Comparison of ENCODE assay signal across 8 cellular contexts in the genomic region with DNA sequence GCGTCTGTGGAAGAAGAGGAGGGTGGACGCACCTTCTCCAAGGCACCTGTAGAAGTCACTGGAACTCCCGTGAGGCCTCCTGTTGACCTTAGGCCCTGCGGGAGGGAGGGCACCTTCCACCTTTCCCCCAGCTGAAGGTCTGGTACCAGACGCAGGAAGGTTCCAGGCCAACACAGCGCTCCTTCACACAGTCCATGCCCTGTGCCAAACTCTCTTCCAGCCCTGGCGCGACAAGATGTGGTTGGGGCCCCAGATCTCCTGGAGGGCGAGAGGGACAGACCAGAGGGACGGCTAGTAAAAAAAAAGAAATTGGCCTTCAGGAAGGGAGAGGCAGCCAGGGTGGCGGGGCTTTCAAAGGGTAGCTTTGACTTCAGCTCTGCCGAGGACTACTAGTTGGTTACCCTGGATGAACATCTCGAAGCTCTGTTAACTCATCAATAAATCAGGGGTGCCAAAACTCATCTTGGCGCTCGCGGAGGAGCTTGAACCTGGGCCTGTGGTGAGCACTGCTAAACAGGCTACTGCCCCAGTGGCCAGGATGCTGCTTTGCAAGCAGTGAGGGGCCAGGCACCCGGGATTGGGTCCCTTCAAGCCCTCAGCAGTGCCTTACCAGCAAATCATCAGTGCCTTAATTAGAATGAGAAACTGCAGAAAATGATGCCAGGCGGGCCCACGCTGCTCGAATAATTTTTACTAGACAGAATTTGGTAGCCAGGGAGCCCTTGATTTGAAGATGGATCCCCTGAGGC. TPM values are rescaled to one million over a fixed set of nuclear protein-coding genes. Genes with fewer than 3 reads are reported as not detected.
DNase-seq lines count a peak whose midpoint lies in the region; FAIRE-seq and TF ChIP-seq lines count a peak whose summit lies in the region.

No MANE protein-coding gene starts in this region.

- CTCF ChIA-PET in A673 (lab: Charles Lee): interaction anchor here (1.4 kb wide), 1 partner anchor 15 kb away, joined by 4 read pairs; the partner anchor contains the start of gene AARS2

- no peak overlapping the region for H2BK15ac ChIP-seq in mesendoderm (replicated peaks; ENCODE audit: low read depth)

- WGBS in mesendoderm (ENCODE audit: extremely low coverage, insufficient coverage, low lambda C conversion rate): no CpG with 5 or more reads among the region's 20 CpGs

- H3K4me1 ChIP-seq in A673 (ENCODE audit: insufficient read depth, low read length, poor library complexity, severe bottlenecking): no peaks in the 10 kb centered on the region
- H3K4me1 ChIP-seq in mesendoderm (ENCODE audit: control insufficient read depth, low read depth, low read length): no peaks in the 10 kb centered on the region

- H4K5ac ChIP-seq in mesendoderm (ENCODE audit: low read length): no peak overlapping the region

- peak overlapping the region; percentile 92 for H3K56ac ChIP-seq in mesendoderm (ENCODE audit: low read length)

- no peaks in the 10 kb centered on the region for H3K79me2 ChIP-seq in mesendoderm (ENCODE audit: control insufficient read depth, insufficient read depth, low read length)

- no peak overlapping the region for H4K8ac ChIP-seq in mesendoderm (ENCODE audit: low read depth, low read length)

- H2BK5ac ChIP-seq in mesendoderm (ENCODE audit: low read length): no peak overlapping the region

- no peak overlapping the region for H3K4ac ChIP-seq in mesendoderm (ENCODE audit: low read depth, low read length)

- H2BK120ac ChIP-seq in mesendoderm (ENCODE audit: low read depth, low read length): no peak overlapping the region

- H3K4me3 ChIP-seq in A673 (ENCODE audit: low read depth, low read length, poor library complexity, severe bottlenecking) (peak overlapping the region; percentile 52), mesendoderm (ENCODE audit: low read length) (no peak overlapping the region)

- peak; percentile 9 for FAIRE-seq in HTR-8/SVneo (lab: Jason Lieb, UNC)

- DNase-seq in A673 (ENCODE audit: low spot score) (no peak), HTR-8/SVneo (ENCODE audit: insufficient read length, low spot score) (no peak), caudate nucleus (lab: John Stamatoyannopoulos, UW) (no peak), mesendoderm (peak; percentile 25), dermis blood vessel endothelial cell (no peak), NCI-H1930 (lab: John Stamatoyannopoulos, UW) (no peak), NCI-H1417 treated with DMSO at 0.1 percent for 48 hours (lab: John Stamatoyannopoulos, UW) (no peak)
- DNase-seq in stimulated activated CD4-positive, alpha-beta T cell treated with anti-CD3 and anti-CD28 coated beads, Interleukin-1b, Interleukin-23, amount 100 ng/mL, for 48 hours: no peak

- intact Hi-C loops in A673 (cut with micrococcal nuclease; ENCODE audit: unreplicated experiment): no loop called here

- TF ChIP-seq CTCF in A673 (conservative IDR thresholded peaks at IDR 0.05; ENCODE audit: low read depth, low read length): no peak

- no peaks in the 10 kb centered on the region for H3K79me1 ChIP-seq in mesendoderm (ENCODE audit: low read length)

- H3K9me3 ChIP-seq in A673 (ENCODE audit: low read depth, low read length, poor library complexity, severe bottlenecking): no peaks in the 10 kb centered on the region

- peak overlapping the region; percentile 86 for H3K4me2 ChIP-seq in mesendoderm (ENCODE audit: low read length)

- peaks cover 26% of the 10 kb centered on the region for H3K36me3 ChIP-seq in A673 (ENCODE audit: insufficient read depth, low read length, poor library complexity, severe bottlenecking)
- H3K36me3 ChIP-seq in mesendoderm (ENCODE audit: control insufficient read depth, insufficient read depth, low read length): peaks cover 15% of the 10 kb centered on the region

- peaks cover 24% of the 10 kb centered on the region for H3K27me3 ChIP-seq in A673 (replicated peaks; ENCODE audit: insufficient read depth, low read depth, low read length, poor library complexity)
- H3K27me3 ChIP-seq in mesendoderm (ENCODE audit: insufficient read depth, low read length, poor library complexity): peaks cover 5% of the 10 kb centered on the region

- H3K27ac ChIP-seq in A673 (ENCODE audit: low read depth, low read length, poor library complexity, severe bottlenecking) (no peak overlapping the region), caudate nucleus (ENCODE audit: low read depth, low read length) (peak overlapping the region; percentile 30), mesendoderm (ENCODE audit: low read depth, low read length) (no peak overlapping the region)

- BruUV-seq in A673 (replicated peaks; lab: Mats Ljungman, UMichigan): no TSS peak

- no peak overlapping the region for H3K18ac ChIP-seq in mesendoderm (ENCODE audit: low read length)

- H3K23ac ChIP-seq in mesendoderm (ENCODE audit: low read length): no peak overlapping the region

- peak overlapping the region; percentile 71 for H3K9ac ChIP-seq in mesendoderm (ENCODE audit: low read length)

- no peak overlapping the region for H2AK5ac ChIP-seq in mesendoderm (ENCODE audit: low read length)

- POLR2A ChIA-PET in A673 (lab: Charles Lee; ENCODE audit: low non-redundant PET): no interaction called here

RNA-seq across cellular contexts. Expression of gene AARS2, which starts 14.9 kb away (rescaled TPM):
- 25.0 and 26.8 TPM in 2 replicates for total RNA-seq in A673 (2021)
- 6.0 TPM for polyA plus RNA-seq in mesendoderm (2013, experiment 1 of 2)
- polyA plus RNA-seq in mesendoderm (2013, experiment 2 of 2): 6.1 TPM
- 17.5 and 23.6 TPM in 2 replicates for total RNA-seq in dermis blood vessel endothelial cell

RNA-seq across cellular contexts. Expression of gene TMEM151B, which starts 28.0 kb away (rescaled TPM):
- total RNA-seq in A673 (2021): 8.7 and 9.9 TPM in 2 replicates
- polyA plus RNA-seq in mesendoderm (2013, experiment 1 of 2): 1.6 TPM
- polyA plus RNA-seq in mesendoderm (2013, experiment 2 of 2): 1.6 TPM
- total RNA-seq in dermis blood vessel endothelial cell: not detected in 2 replicates

RNA-seq across cellular contexts. Expression of gene NFKBIE, which starts 32.9 kb away (rescaled TPM):
- total RNA-seq in A673 (2021): 5.2 and 10.5 TPM in 2 replicates
- 4.8 TPM for polyA plus RNA-seq in mesendoderm (2013, experiment 1 of 2)
- polyA plus RNA-seq in mesendoderm (2013, experiment 2 of 2): 5.4 TPM
- 13.4 and 41.7 TPM in 2 replicates for total RNA-seq in dermis blood vessel endothelial cell

RNA-seq across cellular contexts. Expression of gene SLC35B2, which starts 40.9 kb away (rescaled TPM):
- total RNA-seq in A673 (2021) (45.8 and 52.0 TPM in 2 replicates), dermis blood vessel endothelial cell (43.1 and 52.7 TPM in 2 replicates)
- polyA plus RNA-seq in mesendoderm (2013, experiment 1 of 2): 18.8 TPM
- polyA plus RNA-seq in mesendoderm (2013, experiment 2 of 2): 16.7 TPM

RNA-seq across cellular contexts. Expression of gene SPATS1, which starts 44.2 kb away (rescaled TPM):
- total RNA-seq in A673 (2021) (not detected in 2 replicates), dermis blood vessel endothelial cell (not detected in 2 replicates)
- not detected for polyA plus RNA-seq in mesendoderm (2013, experiment 1 of 2)
- polyA plus RNA-seq in mesendoderm (2013, experiment 2 of 2): not detected
